In genomic region chr12:24111101-24111500, GRCh38 we compare ENCODE assay signal across 29 cellular contexts.
DNase-seq lines count a peak whose midpoint lies in the region; ATAC-seq, FAIRE-seq and TF ChIP-seq lines count a peak whose summit lies in the region.
"Had no signal": no experiment of that assay in that cellular context is flagged by ENCODE, and none has a peak within 500 bp of the region (broad histone marks: within the 10 kb centered on the region; RNA-seq: fewer than 3 reads in every experiment).

No MANE protein-coding gene starts in this region.

- no peak for ATAC-seq in stimulated activated memory B cell treated with anti-CD40 and anti-IgM and Interleukin-4, amounts not matched to agents 10 μg/mL and 1 μg/mL and 100 μg/mL, for 72 hours
- ATAC-seq in natural killer cell treated with Interleukin-12 subunit alpha and Interleukin-12 subunit beta and Interleukin-15 and Interleukin-18, amount 100 ng/mL, for 72 hours, result no peak
- ATAC-seq: left lobe of liver; stimulated activated naive CD8-positive, alpha-beta T cell treated with anti-CD3 and anti-CD28 coated beads, Interleukin-15, amount 100 ng/mL, for 72 hours had no signal

- no peak overlapping the region for H2AFZ ChIP-seq in mammary epithelial cell (ENCODE audit: low read depth, low read length)
- H2AFZ ChIP-seq in keratinocyte (ENCODE audit: control insufficient read depth, low read length), result no peak overlapping the region

- H3K27ac ChIP-seq in breast epithelium, result no peak overlapping the region
- H3K27ac ChIP-seq in mammary epithelial cell (ENCODE audit: insufficient read depth, low read depth, low read length), result no peak overlapping the region
- no peak overlapping the region for H3K27ac ChIP-seq in keratinocyte (ENCODE audit: control insufficient read depth, insufficient read depth, low read length)
- H3K27ac ChIP-seq: 22Rv1, cardiac muscle cell, SJSA1, spleen, tibial nerve, WERI-Rb-1 had no signal

- H3K36me3 ChIP-seq in breast epithelium (no peaks in the 10 kb centered on the region), mammary epithelial cell (ENCODE audit: insufficient read depth, low read length) (no peaks in the 10 kb centered on the region), keratinocyte (ENCODE audit: control insufficient read depth in 2 of 2, extremely low read depth in 1 of 2, insufficient read depth in 2 of 2, low read length in 2 of 2) (no peaks in the 10 kb centered on the region)
- H3K36me3 ChIP-seq: cardiac muscle cell, SJSA1, spleen, tibial nerve, WERI-Rb-1 had no signal

- in situ Hi-C loops in mammary epithelial cell (cut with MboI; ENCODE audit: low sequenced_read_pairs in 2 of 2), result no loop called here

- BruUV-seq in MCF 10A (replicated peaks; lab: Mats Ljungman, UMichigan), result no TSS peak
- no TSS peak for BruUV-seq in mammary epithelial cell (replicated peaks; lab: Mats Ljungman, UMichigan)

- H3K9me3 Mint-ChIP-seq in MCF 10A (ENCODE audit: unreplicated experiment), result no peaks in the 10 kb centered on the region
- H3K9me3 Mint-ChIP-seq in stimulated activated memory B cell treated with anti-CD40 and anti-IgM and Interleukin-4, amounts not matched to agents 10 μg/mL and 1 μg/mL and 100 μg/mL, for 72 hours, result no peaks in the 10 kb centered on the region
- no peaks in the 10 kb centered on the region for H3K9me3 Mint-ChIP-seq in natural killer cell treated with Interleukin-12 subunit alpha and Interleukin-12 subunit beta and Interleukin-15 and Interleukin-18, amount 100 ng/mL, for 72 hours
- H3K9me3 Mint-ChIP-seq: nephron progenitor cell; stimulated activated naive CD8-positive, alpha-beta T cell treated with anti-CD3 and anti-CD28 coated beads, Interleukin-15, amount 100 ng/mL, for 72 hours had no signal

- no peak overlapping the region for H3K4me3 ChIP-seq in breast epithelium
- no peak overlapping the region for H3K4me3 ChIP-seq in mammary epithelial cell (replicated peaks in 1 of 3; ENCODE audit: insufficient read depth in 1 of 3, low read depth in 2 of 3, low read length in 3 of 3)
- no peak overlapping the region for H3K4me3 ChIP-seq in keratinocyte (ENCODE audit: control insufficient read depth in 2 of 3, extremely low read depth in 1 of 3, insufficient read depth in 2 of 3, low read depth in 1 of 3, low read length in 3 of 3)
- H3K4me3 ChIP-seq: cardiac muscle cell, SJSA1, spleen, tibial nerve had no signal

- H3K4me1 ChIP-seq in breast epithelium (no peaks in the 10 kb centered on the region), mammary epithelial cell (ENCODE audit: insufficient read depth, low read length) (no peaks in the 10 kb centered on the region), keratinocyte (ENCODE audit: control insufficient read depth, extremely low read depth, insufficient read depth, low read length) (peaks cover 3% of the 10 kb centered on the region)
- H3K4me1 ChIP-seq: Caco-2 had no signal

- no peaks in the 10 kb centered on the region for H3K9me3 ChIP-seq in breast epithelium
- no peaks in the 10 kb centered on the region for H3K9me3 ChIP-seq in mammary epithelial cell (replicated peaks; ENCODE audit: insufficient read depth, low read length)
- no peaks in the 10 kb centered on the region for H3K9me3 ChIP-seq in keratinocyte (ENCODE audit: control insufficient read depth, low read depth, low read length)
- H3K9me3 ChIP-seq: Caco-2, SJSA1, spleen, tibial nerve had no signal

- intact Hi-C loops in MCF 10A (cut with micrococcal nuclease), result no loop called here
- intact Hi-C loops in breast epithelium (cut with DNase I; ENCODE audit: low total_unique reads), result no loop called here
- intact Hi-C loops in mammary epithelial cell (cut with micrococcal nuclease), result no loop called here
- intact Hi-C loops in posterior cingulate gyrus (cut with DNase I), result no loop called here

- no peaks in the 10 kb centered on the region for H3K4me1 Mint-ChIP-seq in MCF 10A (ENCODE audit: insufficient read depth, unreplicated experiment)
- H3K4me1 Mint-ChIP-seq in stimulated activated memory B cell treated with anti-CD40 and anti-IgM and Interleukin-4, amounts not matched to agents 10 μg/mL and 1 μg/mL and 100 μg/mL, for 72 hours, result no peaks in the 10 kb centered on the region
- H3K4me1 Mint-ChIP-seq in natural killer cell treated with Interleukin-12 subunit alpha and Interleukin-12 subunit beta and Interleukin-15 and Interleukin-18, amount 100 ng/mL, for 72 hours (ENCODE audit: low read depth in 2 of 2), result no peaks in the 10 kb centered on the region
- H3K4me1 Mint-ChIP-seq: nephron progenitor cell; stimulated activated naive CD8-positive, alpha-beta T cell treated with anti-CD3 and anti-CD28 coated beads, Interleukin-15, amount 100 ng/mL, for 72 hours had no signal

- no peak overlapping the region for H3K9ac ChIP-seq in mammary epithelial cell (ENCODE audit: insufficient read depth, low read length)
- no peak overlapping the region for H3K9ac ChIP-seq in keratinocyte (ENCODE audit: control insufficient read depth, extremely low read depth, insufficient read depth, low read length)

- no peak for TF ChIP-seq POLR2A in breast epithelium (IDR thresholded peaks at IDR 0.05)

- 80% methylated on average over 1 of the region's 1 CpG for WGBS in mammary epithelial cell (ENCODE audit: low coverage, missing lambda C conversion rate)

- H3K27ac Mint-ChIP-seq in MCF 10A (ENCODE audit: low read depth, unreplicated experiment), result no peak overlapping the region
- H3K27ac Mint-ChIP-seq in stimulated activated memory B cell treated with anti-CD40 and anti-IgM and Interleukin-4, amounts not matched to agents 10 μg/mL and 1 μg/mL and 100 μg/mL, for 72 hours, result no peak overlapping the region
- no peak overlapping the region for H3K27ac Mint-ChIP-seq in natural killer cell treated with Interleukin-12 subunit alpha and Interleukin-12 subunit beta and Interleukin-15 and Interleukin-18, amount 100 ng/mL, for 72 hours
- H3K27ac Mint-ChIP-seq: nephron progenitor cell; stimulated activated naive CD8-positive, alpha-beta T cell treated with anti-CD3 and anti-CD28 coated beads, Interleukin-15, amount 100 ng/mL, for 72 hours had no signal

- CTCF ChIA-PET in MCF 10A (lab: Yijun Ruan, JAX), result interaction anchor here (0.7 kb wide), 1 partner anchor 669 kb away, joined by 5 read pairs; no protein-coding TSS in a partner anchor
- CTCF ChIA-PET in mammary epithelial cell (lab: Charles Lee; ENCODE audit: low non-redundant PET), result no interaction called here

- H3K4me2 ChIP-seq in mammary epithelial cell (ENCODE audit: insufficient read depth, low read depth, low read length) (no peak overlapping the region), keratinocyte (ENCODE audit: control insufficient read depth, extremely low read depth, insufficient read depth, low read depth, low read length) (no peak overlapping the region)

- H3K36me3 Mint-ChIP-seq in MCF 10A (ENCODE audit: insufficient read depth, unreplicated experiment), result no peaks in the 10 kb centered on the region
- H3K36me3 Mint-ChIP-seq in stimulated activated memory B cell treated with anti-CD40 and anti-IgM and Interleukin-4, amounts not matched to agents 10 μg/mL and 1 μg/mL and 100 μg/mL, for 72 hours, result no peaks in the 10 kb centered on the region
- no peaks in the 10 kb centered on the region for H3K36me3 Mint-ChIP-seq in natural killer cell treated with Interleukin-12 subunit alpha and Interleukin-12 subunit beta and Interleukin-15 and Interleukin-18, amount 100 ng/mL, for 72 hours

- no peaks in the 10 kb centered on the region for H3K27me3 Mint-ChIP-seq in MCF 10A (ENCODE audit: insufficient read depth, unreplicated experiment)
- no peaks in the 10 kb centered on the region for H3K27me3 Mint-ChIP-seq in stimulated activated memory B cell treated with anti-CD40 and anti-IgM and Interleukin-4, amounts not matched to agents 10 μg/mL and 1 μg/mL and 100 μg/mL, for 72 hours
- no peaks in the 10 kb centered on the region for H3K27me3 Mint-ChIP-seq in natural killer cell treated with Interleukin-12 subunit alpha and Interleukin-12 subunit beta and Interleukin-15 and Interleukin-18, amount 100 ng/mL, for 72 hours
- H3K27me3 Mint-ChIP-seq: stimulated activated naive CD8-positive, alpha-beta T cell treated with anti-CD3 and anti-CD28 coated beads, Interleukin-15, amount 100 ng/mL, for 72 hours had no signal

- peak; percentile 72 for FAIRE-seq in keratinocyte (lab: Jason Lieb, UNC)

- H3K27me3 ChIP-seq in breast epithelium, result no peaks in the 10 kb centered on the region
- H3K27me3 ChIP-seq in mammary epithelial cell (ENCODE audit: insufficient read depth, low read length), result no peaks in the 10 kb centered on the region
- H3K27me3 ChIP-seq in keratinocyte (ENCODE audit: control insufficient read depth, extremely low read depth, insufficient read depth, low read length), result no peaks in the 10 kb centered on the region
- H3K27me3 ChIP-seq: cardiac muscle cell, SJSA1, spleen, tibial nerve had no signal

- H4K20me1 ChIP-seq in mammary epithelial cell (ENCODE audit: insufficient read depth, low read length) (no peaks in the 10 kb centered on the region), keratinocyte (ENCODE audit: control insufficient read depth, extremely low read depth, insufficient read depth, low read length) (no peaks in the 10 kb centered on the region)

- DNase-seq in MCF 10A (ENCODE audit: unreplicated experiment) (peak; percentile 32), breast epithelium (ENCODE audit: low spot score in 2 of 2) (no peak), mammary epithelial cell (peak; percentile 11), keratinocyte (ENCODE audit: low read depth, low spot score) (peak; percentile 40), posterior cingulate gyrus (no peak), HK-2 (ENCODE audit: unreplicated experiment) (no peak)
- DNase-seq in natural killer cell treated with Interleukin-12 subunit alpha and Interleukin-12 subunit beta and Interleukin-15 and Interleukin-18, amount 100 ng/mL, for 72 hours (ENCODE audit: low spot score), result no peak
- DNase-seq: activated CD4-positive, alpha-beta T cell treated with anti-CD3 and anti-CD28 coated beads, Interleukin-2, amount 50 U/mL, for 4 hours; activated CD8-positive, alpha-beta memory T cell treated with anti-CD3 and anti-CD28 coated beads, Interleukin-2, amount 50 U/mL, for 48 hours; Caco-2; DND-41; glutamatergic neuron; midbrain; MV-4-11; NCI-H1694; NCI-H774; nephron progenitor cell; OCI-M1; spleen; stimulated activated CD4-positive, alpha-beta T cell treated with anti-CD3 and anti-CD28 coated beads, Interleukin-4, amount 100 ng/mL, for 24 hours; stimulated activated naive CD8-positive, alpha-beta T cell treated with anti-CD3 and anti-CD28 coated beads, Interleukin-15, amount 100 ng/mL, for 72 hours; T-helper 2 cell; WERI-Rb-1 had no signal

- H3K9me1 ChIP-seq in keratinocyte (ENCODE audit: control insufficient read depth, extremely low read depth, insufficient read depth, low read length), result no peaks in the 10 kb centered on the region

- H3K79me2 ChIP-seq in mammary epithelial cell (ENCODE audit: insufficient read depth, low read length), result no peaks in the 10 kb centered on the region
- H3K79me2 ChIP-seq in keratinocyte (ENCODE audit: control insufficient read depth, insufficient read depth, low read length), result no peaks in the 10 kb centered on the region

- TF ChIP-seq CTCF in MCF 10A (IDR thresholded peaks at IDR 0.05; ENCODE audit: unreplicated experiment) (no peak), breast epithelium (IDR thresholded peaks at IDR 0.05) (no peak), mammary epithelial cell (conservative IDR thresholded peaks at IDR 0.05 in 1 of 2, IDR thresholded peaks at IDR 0.05 in 1 of 2; ENCODE audit: extremely low read depth in 1 of 2, insufficient read depth in 1 of 2, low read depth in 1 of 2, low read length in 2 of 2) (no peak), keratinocyte (optimal IDR thresholded peaks at IDR 0.05 in 1 of 3, IDR thresholded peaks at IDR 0.05 in 1 of 3, conservative IDR thresholded peaks at IDR 0.05 in 1 of 3; ENCODE audit: extremely low read depth in 1 of 3, insufficient read depth in 2 of 3, low read length in 3 of 3) (no peak)

- POLR2A ChIA-PET in MCF 10A (lab: Yijun Ruan, JAX), result no interaction called here

- dilution Hi-C loops in mammary epithelial cell (cut with HindIII; ENCODE audit: low sequenced_read_pairs) (no loop called here), keratinocyte (cut with MboI; ENCODE audit: extremely low pct_ligation_motif_present, low sequenced_read_pairs) (no loop called here)

- H3K4me3 Mint-ChIP-seq in MCF 10A (ENCODE audit: unreplicated experiment), result no peak overlapping the region
- no peak overlapping the region for H3K4me3 Mint-ChIP-seq in stimulated activated memory B cell treated with anti-CD40 and anti-IgM and Interleukin-4, amounts not matched to agents 10 μg/mL and 1 μg/mL and 100 μg/mL, for 72 hours
- H3K4me3 Mint-ChIP-seq in natural killer cell treated with Interleukin-12 subunit alpha and Interleukin-12 subunit beta and Interleukin-15 and Interleukin-18, amount 100 ng/mL, for 72 hours, result no peak overlapping the region
- H3K4me3 Mint-ChIP-seq: nephron progenitor cell; stimulated activated naive CD8-positive, alpha-beta T cell treated with anti-CD3 and anti-CD28 coated beads, Interleukin-15, amount 100 ng/mL, for 72 hours had no signal

Comparison
In these comparisons a context has a peak if more than half of its experiments do, and no peak if none do; other contexts are left out.
1. DNase-seq: peak in MCF 10A (single experiment), mammary epithelial cell (single experiment) and keratinocyte (single experiment); none in breast epithelium (0 of 2), posterior cingulate gyrus (0 of 10), HK-2 (single experiment) and natural killer cell treated with Interleukin-12 subunit alpha and Interleukin-12 subunit beta and Interleukin-15 and Interleukin-18, amount 100 ng/mL, for 72 hours (single experiment).